Comparison of ENCODE assay signal across 1 cellular context in genomic region chr17:6779411-6779810, GRCh38.
TF ChIP-seq lines count a peak whose summit lies in the region.

No MANE protein-coding gene starts in this region.

TF ChIP-seq in H1, 55 proteins besides CTCF, POLR2A, EP300 and RAD21:
- TF ChIP-seq RBBP5 (IDR thresholded peaks at IDR 0.05; ENCODE audit: borderline replicate concordance, low read depth, low read length), result no peak
TF ChIP-seq in H1: peak in this region for 0.
